ENCODE assay signal across 8 cellular contexts in the genomic region with DNA sequence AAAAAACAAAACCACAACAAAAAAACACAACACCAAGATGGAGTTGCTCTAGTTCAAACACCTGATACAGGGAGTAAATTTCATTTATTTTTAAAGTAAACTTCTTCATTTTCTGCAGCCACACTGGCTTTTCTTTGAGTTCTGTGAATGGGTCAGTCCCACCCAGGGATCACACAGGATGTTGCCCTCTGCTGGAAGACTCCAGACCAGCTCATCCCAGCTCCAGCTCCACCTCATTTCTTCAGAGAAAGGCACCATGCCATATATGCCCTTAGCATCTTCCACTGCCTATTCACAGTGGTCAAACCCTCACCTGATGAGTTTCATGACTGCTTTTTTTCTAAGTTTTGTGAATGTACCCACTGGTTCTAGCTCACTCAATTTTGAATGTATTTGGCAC. TPM values are rescaled to one million over a fixed set of nuclear protein-coding genes. Genes with fewer than 3 reads are reported as not detected.
A peak's percentile ranks its signal among the peaks of the same experiment; 100 is the strongest.
DNase-seq lines count a peak whose midpoint lies in the region; ATAC-seq and TF ChIP-seq lines count a peak whose summit lies in the region.

No MANE protein-coding gene starts in this region.

- ATAC-seq in Panc1: 0 out of 2 replicates have a peak, but pooled peaks have one; percentile 47
- no peak for ATAC-seq in GM18511 (IDR thresholded peaks at IDR 0.05; ENCODE audit: unreplicated experiment)

- H3K27me3 ChIP-seq in DOHH2 (ENCODE audit: control insufficient read depth, low read length) (no peaks in the 10 kb centered on the region), Panc1 (ENCODE audit: control insufficient read depth, insufficient read depth, low read length) (no peaks in the 10 kb centered on the region), tibial artery (no peaks in the 10 kb centered on the region)

- H3K4me3 ChIP-seq in DOHH2 (ENCODE audit: low read length) (no peak overlapping the region), Panc1 (ENCODE audit: low read depth in 2 of 2, low read length in 2 of 2) (no peak overlapping the region), fibroblast of pulmonary artery (replicated peaks; ENCODE audit: low read depth, low read length) (no peak overlapping the region), tibial artery (no peak overlapping the region)

- BruUV-seq in Panc1 (replicated peaks; lab: Mats Ljungman, UMichigan): no TSS peak

- POLR2A ChIA-PET in Panc1 (lab: Charles Lee): no interaction called here

- TF ChIP-seq CTCF in DOHH2 (IDR thresholded peaks at IDR 0.05; ENCODE audit: low read depth, low read length, poor library complexity, severe bottlenecking): peak; percentile 49
- TF ChIP-seq CTCF in Panc1 (IDR thresholded peaks at IDR 0.05): peak; percentile 70
- TF ChIP-seq CTCF in fibroblast of pulmonary artery (IDR thresholded peaks at IDR 0.05; ENCODE audit: low read length, missing control alignments): peak; percentile 59
- TF ChIP-seq CTCF in tibial artery (IDR thresholded peaks at IDR 0.05): peak; percentile 19 to 34

- H3K9me3 ChIP-seq in DOHH2 (ENCODE audit: control insufficient read depth, insufficient read depth, low read length) (no peaks in the 10 kb centered on the region), Panc1 (ENCODE audit: control insufficient read depth, insufficient read depth, low read depth, low read length) (no peaks in the 10 kb centered on the region), tibial artery (no peaks in the 10 kb centered on the region)

- H3K27ac ChIP-seq in DOHH2 (ENCODE audit: low read depth, low read length) (no peak overlapping the region), Panc1 (ENCODE audit: low read length) (peak overlapping the region; percentile 87; the same call in 1 of the 2 replicates), tibial artery (peak overlapping the region in 1 of 2 donors; percentile 11)

- peaks cover 61% of the 10 kb centered on the region for H3K36me3 ChIP-seq in DOHH2 (ENCODE audit: control insufficient read depth, low read length)
- no peaks in the 10 kb centered on the region for H3K36me3 ChIP-seq in Panc1 (ENCODE audit: control insufficient read depth, insufficient read depth, low read length)
- peaks cover 0 to 20% (median 18%) of the 10 kb centered on the region in 3 donors for H3K36me3 ChIP-seq in tibial artery

- no peaks in the 10 kb centered on the region for H4K20me1 ChIP-seq in DOHH2 (ENCODE audit: control insufficient read depth, insufficient read depth, low read depth, low read length)

- H3K9me2 ChIP-seq in DOHH2 (replicated peaks; ENCODE audit: control insufficient read depth, low read length): no peaks in the 10 kb centered on the region

- CTCF ChIA-PET in Panc1 (lab: Charles Lee): no interaction called here

- in situ Hi-C loops in Panc1 (cut with HindIII; ENCODE audit: low pct_unique_long_range_greater_than_20kb, low sequenced_read_pairs): no loop called here

- peaks cover 11% of the 10 kb centered on the region; the same call in 1 of the 2 replicates for H3F3A ChIP-seq in DOHH2 (ENCODE audit: control insufficient read depth, insufficient read depth)

- H3K79me2 ChIP-seq in DOHH2 (ENCODE audit: control insufficient read depth, low read length): peaks cover 23% of the 10 kb centered on the region

- H3K4me2 ChIP-seq in DOHH2 (ENCODE audit: low read length): no peak overlapping the region

- intact Hi-C loops in Panc1 (cut with micrococcal nuclease; ENCODE audit: unreplicated experiment): loop anchor here (10.0 kb wide), 2 partner anchors 154 to 794 kb away; a partner anchor contains a TSS
- intact Hi-C loops in tibial artery (cut with DNase I; ENCODE audit: low total_unique reads): loop anchor here (10.0 kb wide), 1 partner anchor 94 kb away; a partner anchor contains a TSS

- H3K4me1 ChIP-seq in DOHH2 (ENCODE audit: control insufficient read depth, low read length) (peaks cover 17% of the 10 kb centered on the region), Panc1 (ENCODE audit: control insufficient read depth, insufficient read depth, low read length) (peaks cover 39% of the 10 kb centered on the region), tibial artery (peaks cover 0 to 63% (median 17%) of the 10 kb centered on the region in 4 donors)

- DNase-seq in H4 (ENCODE audit: low spot score): peak; percentile 57
- no peak for DNase-seq in Panc1 (ENCODE audit: low read depth, low spot score)
- DNase-seq in fibroblast of pulmonary artery (ENCODE audit: low read depth): peak; percentile 66
- no peak for DNase-seq in tibial artery
- no peak for DNase-seq in NCI-H1105 treated with DMSO at 0.1 percent for 48 hours (lab: John Stamatoyannopoulos, UW)
- no peak for DNase-seq in dedifferentiated amniotic fluid mesenchymal stem cell (ENCODE audit: extremely low spot score)

RNA-seq across cellular contexts. Expression of a gene that starts 8.0 kb away (rescaled TPM):
- total RNA-seq in H4 (2014; rRNA removed; shearing (Covaris generic)): 39.9 and 42.0 TPM in 2 replicates
- total RNA-seq in Panc1 (2021; ENCODE audit: unreplicated experiment): 11.5 TPM
- 9.7 TPM for polyA plus RNA-seq in Panc1 (2012; ENCODE audit: insufficient read length)

RNA-seq across cellular contexts. Expression of a gene that starts 22.9 kb away (rescaled TPM):
- total RNA-seq in H4 (2014; rRNA removed; shearing (Covaris generic)): 49.2 and 76.8 TPM in 2 replicates
- 161 TPM for total RNA-seq in Panc1 (2021; ENCODE audit: unreplicated experiment)
- polyA plus RNA-seq in Panc1 (2012; ENCODE audit: insufficient read length): 60.4 TPM

Comparison
In these comparisons a context has a peak if more than half of its experiments do, and no peak if none do; other contexts are left out.
1. DNase-seq: peak in H4 (single experiment) and fibroblast of pulmonary artery (single experiment); none in Panc1 (single experiment), tibial artery (0 of 2), NCI-H1105 treated with DMSO at 0.1 percent for 48 hours (single experiment) and dedifferentiated amniotic fluid mesenchymal stem cell (single experiment).
2. Peak in every context shown above with its lines, with median percentiles within 50 percentile points of each other: CTCF ChIP-seq.